1 cellular context compared by ENCODE assay signal in the genomic region with DNA sequence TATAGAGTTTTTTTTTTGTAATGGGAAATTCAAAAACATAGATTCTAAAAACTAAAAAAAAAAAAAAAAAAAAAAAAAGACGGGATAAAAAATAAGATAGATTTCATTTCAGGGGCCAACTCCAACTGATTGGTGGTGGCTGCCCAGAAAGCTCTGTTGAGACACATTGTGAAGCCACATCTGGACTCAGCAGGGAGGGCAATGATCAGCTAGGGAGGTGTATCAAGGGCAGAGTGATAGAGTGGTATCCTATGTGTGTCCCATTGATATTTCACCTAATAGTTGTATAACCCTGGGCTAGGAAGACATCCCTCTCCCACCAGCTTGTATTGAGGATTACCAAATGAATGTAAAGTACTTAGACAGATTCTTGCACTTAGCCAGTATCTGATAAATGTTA.
TF ChIP-seq lines count a peak whose summit lies in the region.

No MANE protein-coding gene starts in this region.

TF ChIP-seq in HepG2, 621 proteins besides CTCF, POLR2A, EP300 and RAD21:
- TF ChIP-seq, protein P1, sequence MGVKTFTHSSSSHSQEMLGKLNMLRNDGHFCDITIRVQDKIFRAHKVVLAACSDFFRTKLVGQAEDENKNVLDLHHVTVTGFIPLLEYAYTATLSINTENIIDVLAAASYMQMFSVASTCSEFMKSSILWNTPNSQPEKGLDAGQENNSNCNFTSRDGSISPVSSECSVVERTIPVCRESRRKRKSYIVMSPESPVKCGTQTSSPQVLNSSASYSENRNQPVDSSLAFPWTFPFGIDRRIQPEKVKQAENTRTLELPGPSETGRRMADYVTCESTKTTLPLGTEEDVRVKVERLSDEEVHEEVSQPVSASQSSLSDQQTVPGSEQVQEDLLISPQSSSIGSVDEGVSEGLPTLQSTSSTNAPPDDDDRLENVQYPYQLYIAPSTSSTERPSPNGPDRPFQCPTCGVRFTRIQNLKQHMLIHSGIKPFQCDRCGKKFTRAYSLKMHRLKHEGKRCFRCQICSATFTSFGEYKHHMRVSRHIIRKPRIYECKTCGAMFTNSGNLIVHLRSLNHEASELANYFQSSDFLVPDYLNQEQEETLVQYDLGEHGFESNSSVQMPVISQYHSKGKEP (CRISPR knock-in tag; IDR thresholded peaks at IDR 0.05), result no peak
- TF ChIP-seq, protein P2, sequence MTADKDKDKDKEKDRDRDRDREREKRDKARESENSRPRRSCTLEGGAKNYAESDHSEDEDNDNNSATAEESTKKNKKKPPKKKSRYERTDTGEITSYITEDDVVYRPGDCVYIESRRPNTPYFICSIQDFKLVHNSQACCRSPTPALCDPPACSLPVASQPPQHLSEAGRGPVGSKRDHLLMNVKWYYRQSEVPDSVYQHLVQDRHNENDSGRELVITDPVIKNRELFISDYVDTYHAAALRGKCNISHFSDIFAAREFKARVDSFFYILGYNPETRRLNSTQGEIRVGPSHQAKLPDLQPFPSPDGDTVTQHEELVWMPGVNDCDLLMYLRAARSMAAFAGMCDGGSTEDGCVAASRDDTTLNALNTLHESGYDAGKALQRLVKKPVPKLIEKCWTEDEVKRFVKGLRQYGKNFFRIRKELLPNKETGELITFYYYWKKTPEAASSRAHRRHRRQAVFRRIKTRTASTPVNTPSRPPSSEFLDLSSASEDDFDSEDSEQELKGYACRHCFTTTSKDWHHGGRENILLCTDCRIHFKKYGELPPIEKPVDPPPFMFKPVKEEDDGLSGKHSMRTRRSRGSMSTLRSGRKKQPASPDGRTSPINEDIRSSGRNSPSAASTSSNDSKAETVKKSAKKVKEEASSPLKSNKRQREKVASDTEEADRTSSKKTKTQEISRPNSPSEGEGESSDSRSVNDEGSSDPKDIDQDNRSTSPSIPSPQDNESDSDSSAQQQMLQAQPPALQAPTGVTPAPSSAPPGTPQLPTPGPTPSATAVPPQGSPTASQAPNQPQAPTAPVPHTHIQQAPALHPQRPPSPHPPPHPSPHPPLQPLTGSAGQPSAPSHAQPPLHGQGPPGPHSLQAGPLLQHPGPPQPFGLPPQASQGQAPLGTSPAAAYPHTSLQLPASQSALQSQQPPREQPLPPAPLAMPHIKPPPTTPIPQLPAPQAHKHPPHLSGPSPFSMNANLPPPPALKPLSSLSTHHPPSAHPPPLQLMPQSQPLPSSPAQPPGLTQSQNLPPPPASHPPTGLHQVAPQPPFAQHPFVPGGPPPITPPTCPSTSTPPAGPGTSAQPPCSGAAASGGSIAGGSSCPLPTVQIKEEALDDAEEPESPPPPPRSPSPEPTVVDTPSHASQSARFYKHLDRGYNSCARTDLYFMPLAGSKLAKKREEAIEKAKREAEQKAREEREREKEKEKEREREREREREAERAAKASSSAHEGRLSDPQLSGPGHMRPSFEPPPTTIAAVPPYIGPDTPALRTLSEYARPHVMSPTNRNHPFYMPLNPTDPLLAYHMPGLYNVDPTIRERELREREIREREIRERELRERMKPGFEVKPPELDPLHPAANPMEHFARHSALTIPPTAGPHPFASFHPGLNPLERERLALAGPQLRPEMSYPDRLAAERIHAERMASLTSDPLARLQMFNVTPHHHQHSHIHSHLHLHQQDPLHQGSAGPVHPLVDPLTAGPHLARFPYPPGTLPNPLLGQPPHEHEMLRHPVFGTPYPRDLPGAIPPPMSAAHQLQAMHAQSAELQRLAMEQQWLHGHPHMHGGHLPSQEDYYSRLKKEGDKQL (CRISPR knock-in tag; IDR thresholded peaks at IDR 0.05; ENCODE audit: low read depth), result no peak
